28 cellular contexts compared by ENCODE assay signal in the genomic region with DNA sequence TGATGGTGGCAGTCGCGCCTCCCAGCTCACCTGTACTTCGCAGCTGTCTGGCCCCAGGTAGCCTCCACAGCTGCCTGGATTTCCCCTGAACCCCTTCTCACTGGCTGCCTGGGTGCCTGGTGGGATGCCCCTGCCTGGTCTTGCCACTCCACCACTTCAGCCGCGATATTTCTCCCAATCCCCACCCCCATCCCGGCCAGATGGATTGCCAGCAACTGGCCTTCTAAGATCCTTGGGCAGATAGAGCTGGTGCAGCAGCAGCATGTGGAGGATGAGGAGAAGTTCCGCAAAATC.
"Had no signal": no experiment of that assay in that cellular context is flagged by ENCODE, and none has a peak within 500 bp of the region (broad histone marks: within the 10 kb centered on the region; RNA-seq: fewer than 3 reads in every experiment).

No MANE protein-coding gene starts in this region.

- H2AFZ ChIP-seq: parathyroid adenoma had no signal

- DNase-seq: cerebellar nuclear complex; dorsolateral prefrontal cortex; effector CD4-positive, alpha-beta T cell; gastrocnemius medialis; head of caudate nucleus; hippocampal formation; kidney glomerular epithelial cell; left colon; left ventricle myocardium inferior; natural killer cell; small intestine; stimulated activated CD4-positive, alpha-beta T cell treated with anti-CD3 and anti-CD28 coated beads, Interleukin-12 subunit alpha, Interleukin-12 subunit beta, amount 100 ng/mL, for 4 hours; stimulated activated CD4-positive, alpha-beta T cell treated with anti-CD3 and anti-CD28 coated beads, Interleukin-1b, Interleukin-23, amount 100 ng/mL, for 48 hours; stimulated activated CD4-positive, alpha-beta T cell treated with anti-CD3 and anti-CD28 coated beads, Interleukin-4, amount 100 ng/mL, for 1 hour; stimulated activated CD8-positive, alpha-beta memory T cell treated with anti-CD3 and anti-CD28 coated beads, Interleukin-4, amount 100 ng/mL, for 48 hours; stimulated activated naive CD4-positive, alpha-beta T cell treated with Interleukin-2 at 50 U/mL for 16 hours; stomach; testis; tibial artery had no signal

- ATAC-seq: esophagus mucosa, gastrocnemius medialis, left colon, natural killer cell, right lobe of liver had no signal

- H3K4me3 ChIP-seq: dorsolateral prefrontal cortex, gastrocnemius medialis, left ventricle myocardium inferior, lung, prostate gland, right lobe of liver, stomach, testis, tibial artery had no signal

- H3K27ac Mint-ChIP-seq: memory B cell, natural killer cell, type B pancreatic cell had no signal

- H3K9me3 Mint-ChIP-seq: memory B cell, natural killer cell, type B pancreatic cell had no signal

- H3K27me3 ChIP-seq: dorsolateral prefrontal cortex, gastrocnemius medialis, neutrophil, right lobe of liver, stomach, testis, tibial artery had no signal

- H3K27me3 Mint-ChIP-seq: memory B cell, type B pancreatic cell had no signal

- H3K9me3 ChIP-seq: gastrocnemius medialis, left ventricle myocardium inferior, neutrophil, prostate gland, right lobe of liver, stomach, testis, tibial artery had no signal

- H3K79me2 ChIP-seq: parathyroid adenoma had no signal

- H3K4me3 Mint-ChIP-seq: memory B cell, natural killer cell, type B pancreatic cell had no signal

- H3K9ac ChIP-seq: parathyroid adenoma had no signal

- H3K36me3 Mint-ChIP-seq: natural killer cell, type B pancreatic cell had no signal

- H3K4me1 ChIP-seq: prostate gland, right lobe of liver, testis had no signal

- H3K36me3 ChIP-seq: prostate gland had no signal

- H3K4me1 Mint-ChIP-seq: natural killer cell had no signal

- H3K27ac ChIP-seq: dorsolateral prefrontal cortex, epithelial cell of prostate, gastrocnemius medialis, left ventricle myocardium inferior, neutrophil, parathyroid adenoma, prostate gland, right lobe of liver, stomach, testis, tibial artery had no signal
